Comparison of ENCODE assay signal across 10 cellular contexts in the genomic region with DNA sequence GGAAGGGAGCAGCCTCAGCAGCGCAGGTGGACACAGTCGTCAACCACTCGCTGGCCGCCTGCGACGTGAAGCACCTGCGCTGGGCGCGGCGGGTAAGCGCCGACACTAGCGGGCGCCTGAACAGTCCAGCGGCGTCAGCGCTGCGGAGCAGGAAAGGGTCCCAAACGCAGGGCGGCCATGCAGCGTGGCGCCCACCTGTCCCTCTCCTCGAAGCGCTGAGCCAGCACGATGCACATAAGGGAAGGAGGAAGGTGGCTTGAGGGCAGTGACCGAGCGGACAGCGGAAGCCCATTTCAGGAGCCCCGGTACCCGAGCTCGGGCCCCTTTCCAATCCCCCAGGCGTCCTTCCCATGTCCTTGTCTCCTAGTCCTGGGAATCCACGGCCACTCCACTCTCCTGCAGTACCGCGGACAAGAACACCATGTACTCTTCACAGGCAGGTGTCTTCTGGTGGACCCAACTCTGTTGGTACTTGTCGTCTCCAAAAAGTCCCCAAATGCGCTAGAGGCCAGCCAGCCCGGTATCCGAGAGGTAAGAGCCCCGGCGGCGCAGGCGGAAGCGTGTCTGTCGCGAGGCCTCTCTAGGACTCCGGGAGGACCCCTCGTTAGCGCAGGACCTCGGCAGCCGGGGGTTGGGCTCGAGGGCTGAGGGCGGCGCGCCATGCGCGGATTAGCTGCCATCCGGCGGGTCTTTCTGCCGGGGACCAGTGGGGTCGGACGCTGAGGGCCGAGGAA. TPM values are rescaled to one million over a fixed set of nuclear protein-coding genes. Genes with fewer than 3 reads are reported as not detected.
DNase-seq lines count a peak whose midpoint lies in the region; ATAC-seq, FAIRE-seq and TF ChIP-seq lines count a peak whose summit lies in the region.
"Had no signal": no experiment of that assay in that cellular context is flagged by ENCODE, and none has a peak within 500 bp of the region (broad histone marks: within the 10 kb centered on the region; RNA-seq: fewer than 3 reads in every experiment).

No MANE protein-coding gene starts in this region.

- H3K4me3 Mint-ChIP-seq in activated naive CD4-positive, alpha-beta T cell treated with anti-CD3 and anti-CD28 coated beads, Interleukin-2, amount 50 U/mL, for 24 hours: peak overlapping the region; percentile 74

- peaks cover 5% of the 10 kb centered on the region for H3K27me3 Mint-ChIP-seq in activated naive CD4-positive, alpha-beta T cell treated with anti-CD3 and anti-CD28 coated beads, Interleukin-2, amount 50 U/mL, for 24 hours

- peak overlapping the region; percentile 64 to 70 for H3K4me3 ChIP-seq in kidney (ENCODE audit: low read length in 2 of 2)

- H3K36me3 Mint-ChIP-seq in activated naive CD4-positive, alpha-beta T cell treated with anti-CD3 and anti-CD28 coated beads, Interleukin-2, amount 50 U/mL, for 24 hours: peaks cover 26% of the 10 kb centered on the region

- H3K9me3 Mint-ChIP-seq in activated naive CD4-positive, alpha-beta T cell treated with anti-CD3 and anti-CD28 coated beads, Interleukin-2, amount 50 U/mL, for 24 hours: peaks cover 13% of the 10 kb centered on the region

- DNase-seq in NCI-H1694 treated with DMSO at 0.1 percent for 48 hours (lab: John Stamatoyannopoulos, UW) (peak; percentile 31), NCI-H1694 (lab: John Stamatoyannopoulos, UW) (no peak), kidney (peak; percentile 89), glomerular visceral epithelial cell (ENCODE audit: extremely low spot score) (no peak)
- peak; percentile 35 to 47 for DNase-seq in stimulated activated CD4-positive, alpha-beta T cell treated with anti-CD3 and anti-CD28 coated beads, Interleukin-4, amount 100 ng/mL, for 4 hours

- H3K9ac ChIP-seq in kidney (ENCODE audit: low read length in 2 of 2): peak overlapping the region; percentile 26 to 38

- no peak overlapping the region for H3K27ac Mint-ChIP-seq in activated naive CD4-positive, alpha-beta T cell treated with anti-CD3 and anti-CD28 coated beads, Interleukin-2, amount 50 U/mL, for 24 hours

- no peak for ATAC-seq in GM19463 (IDR thresholded peaks at IDR 0.05; ENCODE audit: unreplicated experiment)
- no peak for ATAC-seq in HG02840 (IDR thresholded peaks at IDR 0.05; ENCODE audit: low FRiP score, unreplicated experiment)

- no peaks in the 10 kb centered on the region for H3K4me1 ChIP-seq in kidney (ENCODE audit: control insufficient read depth in 1 of 2, insufficient read depth in 1 of 2, low read depth in 1 of 2, low read length in 2 of 2)

- no peak for FAIRE-seq in kidney (lab: Jason Lieb, UNC)
- FAIRE-seq: colon had no signal

- no peak overlapping the region for H3K27ac ChIP-seq in kidney (ENCODE audit: low read depth in 2 of 2, low read length in 2 of 2)
- H3K27ac ChIP-seq: 22Rv1 had no signal

- peaks cover 7% of the 10 kb centered on the region for H3K4me1 Mint-ChIP-seq in activated naive CD4-positive, alpha-beta T cell treated with anti-CD3 and anti-CD28 coated beads, Interleukin-2, amount 50 U/mL, for 24 hours

- peaks cover 0 to 6% of the 10 kb centered on the region in 2 donors for H3K36me3 ChIP-seq in kidney (ENCODE audit: control insufficient read depth in 1 of 2, insufficient read depth in 2 of 2, low read length in 2 of 2)

- TF ChIP-seq CTCF in kidney (IDR thresholded peaks at IDR 0.05; ENCODE audit: borderline replicate concordance, extremely low read depth, insufficient read depth): no peak

- intact Hi-C loops in kidney (cut with DNase I): no loop called here

- peaks cover 17 to 62% of the 10 kb centered on the region in 2 donors for H3K9me3 ChIP-seq in kidney (ENCODE audit: control insufficient read depth in 1 of 2, low read length in 2 of 2)

RNA-seq across cellular contexts. Expression of a gene that starts 14.4 kb away (rescaled TPM):
- 8.0 TPM for total RNA-seq in kidney
- 6.9 TPM for polyA plus RNA-seq in kidney (ENCODE audit: insufficient read depth, low read depth, low replicate concordance)

RNA-seq across cellular contexts. Expression of a gene that starts 18.6 kb away (rescaled TPM):
- 0.19 TPM for total RNA-seq in kidney
- 0.06 TPM for polyA plus RNA-seq in kidney (ENCODE audit: insufficient read depth, low read depth, low replicate concordance)

RNA-seq across cellular contexts. Expression of a gene that starts 19.0 kb away (rescaled TPM):
- total RNA-seq in kidney: 10.0 TPM
- polyA plus RNA-seq in kidney (ENCODE audit: insufficient read depth, low read depth, low replicate concordance): 3.4 TPM

Comparison
In these comparisons a context has a peak if more than half of its experiments do, and no peak if none do; other contexts are left out.
1. DNase-seq: peak in NCI-H1694 treated with DMSO at 0.1 percent for 48 hours (single experiment), kidney (single experiment) and stimulated activated CD4-positive, alpha-beta T cell treated with anti-CD3 and anti-CD28 coated beads, Interleukin-4, amount 100 ng/mL, for 4 hours (2 of 2); none in NCI-H1694 (single experiment) and glomerular visceral epithelial cell (single experiment).